In genomic region chr11:62054484-62055121, GRCh38 we compare ENCODE assay signal across 1 cellular context.
TF ChIP-seq lines count a peak whose summit lies in the region.

No MANE protein-coding gene starts in this region.

TF ChIP-seq in HepG2, 621 proteins besides CTCF, POLR2A, EP300 and RAD21 (continued from another document):
- TF ChIP-seq, protein P1, sequence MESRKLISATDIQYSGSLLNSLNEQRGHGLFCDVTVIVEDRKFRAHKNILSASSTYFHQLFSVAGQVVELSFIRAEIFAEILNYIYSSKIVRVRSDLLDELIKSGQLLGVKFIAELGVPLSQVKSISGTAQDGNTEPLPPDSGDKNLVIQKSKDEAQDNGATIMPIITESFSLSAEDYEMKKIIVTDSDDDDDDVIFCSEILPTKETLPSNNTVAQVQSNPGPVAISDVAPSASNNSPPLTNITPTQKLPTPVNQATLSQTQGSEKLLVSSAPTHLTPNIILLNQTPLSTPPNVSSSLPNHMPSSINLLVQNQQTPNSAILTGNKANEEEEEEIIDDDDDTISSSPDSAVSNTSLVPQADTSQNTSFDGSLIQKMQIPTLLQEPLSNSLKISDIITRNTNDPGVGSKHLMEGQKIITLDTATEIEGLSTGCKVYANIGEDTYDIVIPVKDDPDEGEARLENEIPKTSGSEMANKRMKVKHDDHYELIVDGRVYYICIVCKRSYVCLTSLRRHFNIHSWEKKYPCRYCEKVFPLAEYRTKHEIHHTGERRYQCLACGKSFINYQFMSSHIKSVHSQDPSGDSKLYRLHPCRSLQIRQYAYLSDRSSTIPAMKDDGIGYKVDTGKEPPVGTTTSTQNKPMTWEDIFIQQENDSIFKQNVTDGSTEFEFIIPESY (CRISPR knock-in tag; IDR thresholded peaks at IDR 0.05) = peak; percentile 26; the same call in 1 of the 2 replicates
- TF ChIP-seq NBN (conservative IDR thresholded peaks at IDR 0.05) = no peak
- TF ChIP-seq, protein P2, sequence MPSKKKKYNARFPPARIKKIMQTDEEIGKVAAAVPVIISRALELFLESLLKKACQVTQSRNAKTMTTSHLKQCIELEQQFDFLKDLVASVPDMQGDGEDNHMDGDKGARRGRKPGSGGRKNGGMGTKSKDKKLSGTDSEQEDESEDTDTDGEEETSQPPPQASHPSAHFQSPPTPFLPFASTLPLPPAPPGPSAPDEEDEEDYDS (CRISPR knock-in tag; IDR thresholded peaks at IDR 0.05) = no peak
- no peak for TF ChIP-seq ZNF24 (IDR thresholded peaks at IDR 0.05)
- TF ChIP-seq ZNF160 (CRISPR knock-in tag; IDR thresholded peaks at IDR 0.05) = no peak
- TF ChIP-seq RARG (CRISPR knock-in tag; IDR thresholded peaks at IDR 0.05; ENCODE audit: low read depth) = no peak
- no peak for TF ChIP-seq RCOR2 (CRISPR knock-in tag; IDR thresholded peaks at IDR 0.05)
- TF ChIP-seq MIXL1 (CRISPR knock-in tag; IDR thresholded peaks at IDR 0.05) = 0 out of 2 replicates have a peak, but pooled peaks have one; percentile 6
- no peak for TF ChIP-seq ZNF772 (CRISPR knock-in tag; IDR thresholded peaks at IDR 0.05)
- no peak for TF ChIP-seq ZBTB34 (CRISPR knock-in tag; IDR thresholded peaks at IDR 0.05)
- TF ChIP-seq MXD1 (CRISPR knock-in tag; IDR thresholded peaks at IDR 0.05) = no peak
- no peak for TF ChIP-seq RORA (CRISPR knock-in tag; IDR thresholded peaks at IDR 0.05)
- TF ChIP-seq ZBTB2 (CRISPR knock-in tag; IDR thresholded peaks at IDR 0.05; ENCODE audit: low read depth) = no peak
- no peak for TF ChIP-seq FOXO1 (CRISPR knock-in tag; IDR thresholded peaks at IDR 0.05)
- TF ChIP-seq, protein P3, sequence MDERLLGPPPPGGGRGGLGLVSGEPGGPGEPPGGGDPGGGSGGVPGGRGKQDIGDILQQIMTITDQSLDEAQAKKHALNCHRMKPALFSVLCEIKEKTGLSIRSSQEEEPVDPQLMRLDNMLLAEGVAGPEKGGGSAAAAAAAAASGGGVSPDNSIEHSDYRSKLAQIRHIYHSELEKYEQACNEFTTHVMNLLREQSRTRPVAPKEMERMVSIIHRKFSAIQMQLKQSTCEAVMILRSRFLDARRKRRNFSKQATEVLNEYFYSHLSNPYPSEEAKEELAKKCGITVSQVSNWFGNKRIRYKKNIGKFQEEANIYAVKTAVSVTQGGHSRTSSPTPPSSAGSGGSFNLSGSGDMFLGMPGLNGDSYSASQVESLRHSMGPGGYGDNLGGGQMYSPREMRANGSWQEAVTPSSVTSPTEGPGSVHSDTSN (CRISPR knock-in tag; IDR thresholded peaks at IDR 0.05) = no peak
- no peak for TF ChIP-seq FIP1L1 (IDR thresholded peaks at IDR 0.05; ENCODE audit: borderline replicate concordance, insufficient read depth, low read depth, low read length)
- no peak for TF ChIP-seq NFIC (IDR thresholded peaks at IDR 0.05; ENCODE audit: low read length)
- no peak for TF ChIP-seq TRAFD1 (CRISPR knock-in tag; IDR thresholded peaks at IDR 0.05; ENCODE audit: borderline replicate concordance)
- 0 out of 2 replicates have a peak, but pooled peaks have one; percentile 17 for TF ChIP-seq ZNF331 (CRISPR knock-in tag; IDR thresholded peaks at IDR 0.05)
- TF ChIP-seq ZNF496 (CRISPR knock-in tag; IDR thresholded peaks at IDR 0.05; ENCODE audit: insufficient replicate concordance) = no peak
- TF ChIP-seq MEF2D (CRISPR knock-in tag; IDR thresholded peaks at IDR 0.05) = peak; percentile 36; the same call in 1 of the 2 replicates
- TF ChIP-seq MYPOP (CRISPR knock-in tag; IDR thresholded peaks at IDR 0.05) = peak; percentile 37; the same call in 1 of the 2 replicates
- TF ChIP-seq ZFYVE20 (CRISPR knock-in tag; IDR thresholded peaks at IDR 0.05; ENCODE audit: borderline replicate concordance, low read depth) = no peak
- TF ChIP-seq ZNF335 (CRISPR knock-in tag; IDR thresholded peaks at IDR 0.05) = 0 out of 2 replicates have a peak, but pooled peaks have one; percentile 21
- TF ChIP-seq ZNF3 (CRISPR knock-in tag; IDR thresholded peaks at IDR 0.05) = 0 out of 2 replicates have a peak, but pooled peaks have one; percentile 26
- TF ChIP-seq SMC3 (IDR thresholded peaks at IDR 0.05; ENCODE audit: low read length) = peak; percentile 96
- TF ChIP-seq RXRA (CRISPR knock-in tag; IDR thresholded peaks at IDR 0.05) = no peak
- TF ChIP-seq ARID5B (CRISPR knock-in tag; IDR thresholded peaks at IDR 0.05) = peak; percentile 34; the same call in 1 of the 2 replicates
- no peak for TF ChIP-seq ZNF619 (CRISPR knock-in tag; IDR thresholded peaks at IDR 0.05)
- TF ChIP-seq CBX2 (IDR thresholded peaks at IDR 0.05; ENCODE audit: low read depth, low read length) = no peak
- no peak for TF ChIP-seq CBX2 (CRISPR knock-in tag; IDR thresholded peaks at IDR 0.05; ENCODE audit: low read depth)
- TF ChIP-seq CCAR2 (optimal IDR thresholded peaks at IDR 0.05; ENCODE audit: low read depth, low read length) = no peak
- TF ChIP-seq SAP130 (CRISPR knock-in tag; IDR thresholded peaks at IDR 0.05; ENCODE audit: low read depth) = peak; percentile 46
- peak; percentile 68; the same call in 1 of the 2 replicates for TF ChIP-seq RXRB (CRISPR knock-in tag; IDR thresholded peaks at IDR 0.05; ENCODE audit: borderline replicate concordance)
- no peak for TF ChIP-seq ZNF672 (CRISPR knock-in tag; IDR thresholded peaks at IDR 0.05)
- TF ChIP-seq HNRNPLL (IDR thresholded peaks at IDR 0.05; ENCODE audit: low read depth, low read length, poor library complexity, severe bottlenecking) = no peak
- no peak for TF ChIP-seq HOXA9 (CRISPR knock-in tag; IDR thresholded peaks at IDR 0.05; ENCODE audit: borderline replicate concordance)
- TF ChIP-seq SUZ12 (IDR thresholded peaks at IDR 0.05; ENCODE audit: low read depth, low read length) = no peak
- TF ChIP-seq, protein P4, sequence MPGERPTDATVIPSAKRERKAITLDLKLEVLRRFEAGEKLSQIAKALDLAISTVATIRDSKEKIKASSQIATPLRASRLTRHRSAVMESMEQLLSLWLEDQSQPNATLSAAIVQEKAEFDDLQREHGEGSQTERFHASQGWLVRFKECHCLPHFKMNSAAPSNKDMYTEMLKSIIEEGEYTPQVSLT (CRISPR knock-in tag; IDR thresholded peaks at IDR 0.05; ENCODE audit: borderline replicate concordance, low read depth) = no peak
- no peak for TF ChIP-seq CC2D1A (CRISPR knock-in tag; IDR thresholded peaks at IDR 0.05)
- 0 out of 2 replicates have a peak, but pooled peaks have one; percentile 18 for TF ChIP-seq CBFB (CRISPR knock-in tag; IDR thresholded peaks at IDR 0.05)
- no peak for TF ChIP-seq TRIM24 (CRISPR knock-in tag; IDR thresholded peaks at IDR 0.05)
- TF ChIP-seq, protein P5, sequence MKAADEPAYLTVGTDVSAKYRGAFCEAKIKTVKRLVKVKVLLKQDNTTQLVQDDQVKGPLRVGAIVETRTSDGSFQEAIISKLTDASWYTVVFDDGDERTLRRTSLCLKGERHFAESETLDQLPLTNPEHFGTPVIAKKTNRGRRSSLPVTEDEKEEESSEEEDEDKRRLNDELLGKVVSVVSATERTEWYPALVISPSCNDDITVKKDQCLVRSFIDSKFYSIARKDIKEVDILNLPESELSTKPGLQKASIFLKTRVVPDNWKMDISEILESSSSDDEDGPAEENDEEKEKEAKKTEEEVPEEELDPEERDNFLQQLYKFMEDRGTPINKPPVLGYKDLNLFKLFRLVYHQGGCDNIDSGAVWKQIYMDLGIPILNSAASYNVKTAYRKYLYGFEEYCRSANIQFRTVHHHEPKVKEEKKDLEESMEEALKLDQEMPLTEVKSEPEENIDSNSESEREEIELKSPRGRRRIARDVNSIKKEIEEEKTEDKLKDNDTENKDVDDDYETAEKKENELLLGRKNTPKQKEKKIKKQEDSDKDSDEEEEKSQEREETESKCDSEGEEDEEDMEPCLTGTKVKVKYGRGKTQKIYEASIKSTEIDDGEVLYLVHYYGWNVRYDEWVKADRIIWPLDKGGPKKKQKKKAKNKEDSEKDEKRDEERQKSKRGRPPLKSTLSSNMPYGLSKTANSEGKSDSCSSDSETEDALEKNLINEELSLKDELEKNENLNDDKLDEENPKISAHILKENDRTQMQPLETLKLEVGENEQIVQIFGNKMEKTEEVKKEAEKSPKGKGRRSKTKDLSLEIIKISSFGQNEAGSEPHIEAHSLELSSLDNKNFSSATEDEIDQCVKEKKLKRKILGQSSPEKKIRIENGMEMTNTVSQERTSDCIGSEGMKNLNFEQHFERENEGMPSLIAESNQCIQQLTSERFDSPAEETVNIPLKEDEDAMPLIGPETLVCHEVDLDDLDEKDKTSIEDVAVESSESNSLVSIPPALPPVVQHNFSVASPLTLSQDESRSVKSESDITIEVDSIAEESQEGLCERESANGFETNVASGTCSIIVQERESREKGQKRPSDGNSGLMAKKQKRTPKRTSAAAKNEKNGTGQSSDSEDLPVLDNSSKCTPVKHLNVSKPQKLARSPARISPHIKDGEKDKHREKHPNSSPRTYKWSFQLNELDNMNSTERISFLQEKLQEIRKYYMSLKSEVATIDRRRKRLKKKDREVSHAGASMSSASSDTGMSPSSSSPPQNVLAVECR (CRISPR knock-in tag; IDR thresholded peaks at IDR 0.05; ENCODE audit: borderline replicate concordance) = peak; percentile 35; the same call in 1 of the 2 replicates
- TF ChIP-seq TBL1XR1 (IDR thresholded peaks at IDR 0.05; ENCODE audit: borderline replicate concordance, low read length, partially characterized antibody) = no peak
- TF ChIP-seq PCBP2 (optimal IDR thresholded peaks at IDR 0.05; ENCODE audit: low read depth, low read length, poor library complexity, severe bottlenecking) = no peak
- TF ChIP-seq BRD4 (CRISPR knock-in tag; IDR thresholded peaks at IDR 0.05) = no peak
- 0 out of 2 replicates have a peak, but pooled peaks have one; percentile 38 for TF ChIP-seq ZMYM4 (CRISPR knock-in tag; IDR thresholded peaks at IDR 0.05)
